Comparison of ENCODE assay signal across 1 cellular context in the genomic region with DNA sequence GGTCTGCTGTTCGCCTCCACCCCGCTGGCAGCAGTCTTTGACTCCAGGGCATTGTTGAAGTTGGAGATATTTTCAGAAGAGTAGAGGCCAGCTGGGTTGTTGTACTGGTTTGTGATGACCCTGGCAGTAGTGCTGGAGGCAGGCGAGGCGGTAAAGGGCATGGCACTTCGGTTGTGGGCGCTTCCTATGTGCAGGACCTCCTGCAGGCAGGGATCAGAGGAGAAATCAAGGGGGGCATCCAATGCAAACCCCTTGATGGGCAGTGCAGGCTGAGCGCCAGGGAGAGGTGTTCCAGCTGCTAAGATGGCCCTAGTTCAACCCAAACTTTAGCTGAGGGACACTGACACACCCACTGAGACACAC.
TF ChIP-seq lines count a peak whose summit lies in the region.

No MANE protein-coding gene starts in this region.

TF ChIP-seq in SK-N-SH, 30 proteins besides CTCF, POLR2A, EP300 and RAD21 (continued from another document):
- TF ChIP-seq ZBTB33 (IDR thresholded peaks at IDR 0.05; ENCODE audit: borderline replicate concordance, low read depth) (no peak), MEF2A (IDR thresholded peaks at IDR 0.05; ENCODE audit: borderline replicate concordance, low read depth) (no peak), MAX (IDR thresholded peaks at IDR 0.05; ENCODE audit: low read depth) (no peak), USF1 (IDR thresholded peaks at IDR 0.05; ENCODE audit: borderline replicate concordance, low read depth) (no peak), JUND (IDR thresholded peaks at IDR 0.05) (no peak), POLR2AphosphoS5 (IDR thresholded peaks at IDR 0.05; ENCODE audit: low read depth, low read length) (no peak), TEAD4 (IDR thresholded peaks at IDR 0.05; ENCODE audit: borderline replicate concordance, insufficient read depth) (no peak), RXRA (IDR thresholded peaks at IDR 0.05; ENCODE audit: borderline replicate concordance, low read depth) (no peak), RCOR1 (IDR thresholded peaks at IDR 0.05; ENCODE audit: low read length) (no peak), USF2 (IDR thresholded peaks at IDR 0.05; ENCODE audit: borderline replicate concordance, low read depth, low read length) (no peak), SIN3A (IDR thresholded peaks at IDR 0.05; ENCODE audit: borderline replicate concordance, low read depth, low read length) (no peak)
- TF ChIP-seq, protein P1, sequence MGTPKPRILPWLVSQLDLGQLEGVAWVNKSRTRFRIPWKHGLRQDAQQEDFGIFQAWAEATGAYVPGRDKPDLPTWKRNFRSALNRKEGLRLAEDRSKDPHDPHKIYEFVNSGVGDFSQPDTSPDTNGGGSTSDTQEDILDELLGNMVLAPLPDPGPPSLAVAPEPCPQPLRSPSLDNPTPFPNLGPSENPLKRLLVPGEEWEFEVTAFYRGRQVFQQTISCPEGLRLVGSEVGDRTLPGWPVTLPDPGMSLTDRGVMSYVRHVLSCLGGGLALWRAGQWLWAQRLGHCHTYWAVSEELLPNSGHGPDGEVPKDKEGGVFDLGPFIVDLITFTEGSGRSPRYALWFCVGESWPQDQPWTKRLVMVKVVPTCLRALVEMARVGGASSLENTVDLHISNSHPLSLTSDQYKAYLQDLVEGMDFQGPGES (IDR thresholded peaks at IDR 0.05; ENCODE audit: low read depth, low read length) = no peak
TF ChIP-seq in SK-N-SH: peak in this region for 0.
